In genomic region chr5:122751293-122751753, GRCh38 we compare ENCODE assay signal across 16 cellular contexts. TPM values are rescaled to one million over a fixed set of nuclear protein-coding genes. Genes with fewer than 3 reads are reported as not detected.
DNase-seq lines count a peak whose midpoint lies in the region; ATAC-seq, FAIRE-seq and TF ChIP-seq lines count a peak whose summit lies in the region.
"Had no signal": no experiment of that assay in that cellular context is flagged by ENCODE, and none has a peak within 500 bp of the region (broad histone marks: within the 10 kb centered on the region; RNA-seq: fewer than 3 reads in every experiment).

No MANE protein-coding gene starts in this region.

- peak overlapping the region; percentile 27 for H3K4me2 ChIP-seq in astrocyte (ENCODE audit: low read length)

- H3K27me3 Mint-ChIP-seq in astrocyte (ENCODE audit: low read depth, unreplicated experiment): no peaks in the 10 kb centered on the region

- H3K27ac Mint-ChIP-seq in astrocyte (ENCODE audit: unreplicated experiment): peak overlapping the region; percentile 73
- H3K27ac Mint-ChIP-seq: activated T-cell treated with anti-CD3 and anti-CD28 coated beads, Interleukin-2, amount 50 U/mL, for 24 hours; natural killer cell treated with Interleukin-12 subunit alpha and Interleukin-12 subunit beta and Interleukin-15 and Interleukin-18, amount 100 ng/mL, for 72 hours had no signal

- H3K4me3 ChIP-seq in astrocyte (ENCODE audit: insufficient read depth, low read depth, low read length): no peak overlapping the region
- no peak overlapping the region for H3K4me3 ChIP-seq in upper lobe of right lung
- no peak overlapping the region for H3K4me3 ChIP-seq in adrenal gland
- H3K4me3 ChIP-seq: heart right ventricle had no signal

- H3K36me3 ChIP-seq in astrocyte (ENCODE audit: insufficient read depth, low read length) (no peaks in the 10 kb centered on the region), upper lobe of right lung (no peaks in the 10 kb centered on the region), adrenal gland (replicated peaks in 1 of 2) (no peaks in the 10 kb centered on the region)
- H3K36me3 ChIP-seq: heart right ventricle had no signal

- no peaks in the 10 kb centered on the region for H4K20me1 ChIP-seq in astrocyte (ENCODE audit: insufficient read depth, low read length)

- H3K27me3 ChIP-seq in astrocyte (ENCODE audit: insufficient read depth, low read length) (no peaks in the 10 kb centered on the region), upper lobe of right lung (no peaks in the 10 kb centered on the region), adrenal gland (no peaks in the 10 kb centered on the region)

- peak overlapping the region; percentile 23 for H3K9ac ChIP-seq in astrocyte (ENCODE audit: low read length)

- H3K4me1 Mint-ChIP-seq in astrocyte (ENCODE audit: low read depth, unreplicated experiment): peaks cover 17% of the 10 kb centered on the region
- H3K4me1 Mint-ChIP-seq: central memory CD8-positive, alpha-beta T cell had no signal

- peak overlapping the region; percentile 29 for H3K27ac ChIP-seq in astrocyte (ENCODE audit: low read depth, low read length)
- H3K27ac ChIP-seq in upper lobe of right lung: no peak overlapping the region
- no peak overlapping the region for H3K27ac ChIP-seq in adrenal gland
- H3K27ac ChIP-seq: heart right ventricle had no signal

- DNase-seq in left cardiac atrium: peak; percentile 40
- DNase-seq in left ventricle myocardium superior: no peak
- DNase-seq in astrocyte (ENCODE audit: low read depth): peak; percentile 69
- peak; percentile 37 for DNase-seq in iPS-NIHi11 (ENCODE audit: low spot score)
- no peak for DNase-seq in upper lobe of right lung
- DNase-seq in COR-L47 (lab: John Stamatoyannopoulos, UW): no peak
- DNase-seq in adrenal gland: no peak
- DNase-seq: ACHN; activated T-cell treated with anti-CD3 and anti-CD28 coated beads, Interleukin-2, amount 50 U/mL, for 24 hours; heart right ventricle; NCI-H1417; stimulated activated CD4-positive, alpha-beta T cell treated with anti-CD3 and anti-CD28 coated beads, Interleukin-1b, Interleukin-23, amount 100 ng/mL, for 48 hours; stimulated activated naive CD8-positive, alpha-beta T cell treated with anti-CD3 and anti-CD28 coated beads, Interleukin-15, amount 100 ng/mL, for 72 hours had no signal

- H2AFZ ChIP-seq in astrocyte (ENCODE audit: low read depth, low read length): peak overlapping the region; percentile 35

- H3K9me3 Mint-ChIP-seq in astrocyte (ENCODE audit: unreplicated experiment): no peaks in the 10 kb centered on the region
- H3K9me3 Mint-ChIP-seq: activated T-cell treated with anti-CD3 and anti-CD28 coated beads, Interleukin-2, amount 50 U/mL, for 24 hours; central memory CD8-positive, alpha-beta T cell; natural killer cell treated with Interleukin-12 subunit alpha and Interleukin-12 subunit beta and Interleukin-15 and Interleukin-18, amount 100 ng/mL, for 72 hours; stimulated activated naive CD8-positive, alpha-beta T cell treated with anti-CD3 and anti-CD28 coated beads, Interleukin-15, amount 100 ng/mL, for 72 hours had no signal

- no peaks in the 10 kb centered on the region for H3K79me2 ChIP-seq in astrocyte (ENCODE audit: insufficient read depth, low read length)

- TF ChIP-seq POLR2A in adrenal gland (IDR thresholded peaks at IDR 0.05): no peak

- H3K4me1 ChIP-seq in astrocyte (ENCODE audit: insufficient read depth, low read length) (peaks cover 4% of the 10 kb centered on the region), upper lobe of right lung (no peaks in the 10 kb centered on the region), adrenal gland (replicated peaks in 1 of 2) (no peaks in the 10 kb centered on the region)

- WGBS in adrenal gland, 4 donors: 69 to 78% (median 75%) methylated on average over 7 of the region's 7 CpGs

- intact Hi-C loops in left cardiac atrium (cut with DNase I): no loop called here
- intact Hi-C loops in left ventricle myocardium superior (cut with micrococcal nuclease): no loop called here
- intact Hi-C loops in upper lobe of right lung (cut with DNase I): no loop called here
- intact Hi-C loops in adrenal gland (cut with DNase I): no loop called here

- TF ChIP-seq CTCF in astrocyte (IDR thresholded peaks at IDR 0.05; ENCODE audit: insufficient read depth, low read depth, low read length) (no peak), upper lobe of right lung (IDR thresholded peaks at IDR 0.05) (no peak), adrenal gland (IDR thresholded peaks at IDR 0.05) (no peak)

- ATAC-seq in left cardiac atrium (peak in 1 of 2 donors; percentile 53), left ventricle myocardium superior (no peak), upper lobe of right lung (peak; percentile 10), HG03442 (IDR thresholded peaks at IDR 0.05; ENCODE audit: unreplicated experiment) (no peak)
- ATAC-seq: natural killer cell treated with Interleukin-12 subunit alpha and Interleukin-12 subunit beta and Interleukin-15 and Interleukin-18, amount 100 ng/mL, for 72 hours; stimulated activated naive CD8-positive, alpha-beta T cell treated with anti-CD3 and anti-CD28 coated beads, Interleukin-15, amount 100 ng/mL, for 72 hours had no signal

- H3K36me3 Mint-ChIP-seq in astrocyte (ENCODE audit: low read depth, unreplicated experiment): no peaks in the 10 kb centered on the region
- H3K36me3 Mint-ChIP-seq: natural killer cell treated with Interleukin-12 subunit alpha and Interleukin-12 subunit beta and Interleukin-15 and Interleukin-18, amount 100 ng/mL, for 72 hours had no signal

- FAIRE-seq in astrocyte (lab: Jason Lieb, UNC): no peak

- H3K9me3 ChIP-seq in astrocyte (ENCODE audit: insufficient read depth, low read depth, low read length) (no peaks in the 10 kb centered on the region), upper lobe of right lung (no peaks in the 10 kb centered on the region), adrenal gland (replicated peaks in 1 of 3) (no peaks in the 10 kb centered on the region)
- H3K9me3 ChIP-seq: heart right ventricle had no signal

- H3K4me3 Mint-ChIP-seq in astrocyte (ENCODE audit: unreplicated experiment): no peak overlapping the region
- H3K4me3 Mint-ChIP-seq: activated T-cell treated with anti-CD3 and anti-CD28 coated beads, Interleukin-2, amount 50 U/mL, for 24 hours; central memory CD8-positive, alpha-beta T cell; natural killer cell treated with Interleukin-12 subunit alpha and Interleukin-12 subunit beta and Interleukin-15 and Interleukin-18, amount 100 ng/mL, for 72 hours; stimulated activated naive CD8-positive, alpha-beta T cell treated with anti-CD3 and anti-CD28 coated beads, Interleukin-15, amount 100 ng/mL, for 72 hours had no signal

RNA-seq across cellular contexts. Expression of gene SNX2, which starts 23.6 kb away (rescaled TPM):
- total RNA-seq in left cardiac atrium (10 to 100 TPM; 37.3 to 52.6 TPM), left ventricle myocardium superior (38.2 TPM), astrocyte (82.8 and 87.2 TPM in 2 replicates), upper lobe of right lung (102 TPM), adrenal gland (10 to 100 TPM; 45.3 to 76.0 (median 67.0) TPM)
- polyA plus RNA-seq in adrenal gland: 10 to 100 TPM; 14.7 to 97.2 (median 29.3) TPM

Comparison
In these comparisons a context has a peak if more than half of its experiments do, and no peak if none do; other contexts are left out.
1. DNase-seq: peak in left cardiac atrium (single experiment), astrocyte (single experiment) and iPS-NIHi11 (single experiment); none in left ventricle myocardium superior (single experiment), upper lobe of right lung (single experiment), COR-L47 (single experiment) and adrenal gland (0 of 7).